In genomic region chr4:135605096-135605495, GRCh38 we compare ENCODE assay signal across 29 cellular contexts.
"Had no signal": no experiment of that assay in that cellular context is flagged by ENCODE, and none has a peak within 500 bp of the region (broad histone marks: within the 10 kb centered on the region; RNA-seq: fewer than 3 reads in every experiment).

No MANE protein-coding gene starts in this region.

- H3K4me3 ChIP-seq: ascending aorta, breast epithelium, cardiac muscle cell, colonic mucosa, esophagus squamous epithelium, gastroesophageal sphincter had no signal

- H3K27me3 ChIP-seq: ascending aorta, breast epithelium, cardiac muscle cell, colonic mucosa, esophagus squamous epithelium, gastroesophageal sphincter had no signal

- DNase-seq: activated CD4-positive, alpha-beta memory T cell treated with anti-CD3 and anti-CD28 coated beads for 36 hours; activated CD4-positive, alpha-beta T cell treated with anti-CD3 and anti-CD28 coated beads for 36 hours; activated CD4-positive, alpha-beta T cell treated with anti-CD3 and anti-CD28 coated beads, Interleukin-2, amount 10 ng/mL, durations not matched to agents 24 days and 14 days; activated CD4-positive, CD25-positive, alpha-beta regulatory T cell; activated CD4-positive, CD25-positive, alpha-beta regulatory T cell treated with anti-CD3 and anti-CD28 coated beads, Interleukin-2, amount 50 U/mL, for 72 hours; activated CD8-positive, alpha-beta memory T cell treated with anti-CD3 and anti-CD28 coated beads, Interleukin-2, amount 10 ng/mL, durations not matched to agents 7 days and 5 days; activated CD8-positive, alpha-beta memory T cell treated with anti-CD3 and anti-CD28 coated beads, Interleukin-2, amount 50 U/mL, for 4 hours; activated CD8-positive, alpha-beta T cell treated with anti-CD3 and anti-CD28 coated beads, Interleukin-2, amount 10 ng/mL, durations not matched to agents 7 days and 5 days; activated gamma-delta T cell; activated naive CD4-positive, alpha-beta T cell; activated naive CD4-positive, alpha-beta T cell treated with anti-CD3 and anti-CD28 coated beads, Interleukin-2, amount 10 ng/mL, durations not matched to agents 7 days and 5 days; activated naive CD8-positive, alpha-beta T cell treated with anti-CD3 and anti-CD28 coated beads, Interleukin-2, amount 10 ng/mL, durations not matched to agents 7 days and 5 days; activated T-cell treated with anti-CD3 and anti-CD28 coated beads, Interleukin-2, amount 50 U/mL, for 1 hour; activated T-cell treated with anti-CD3 and anti-CD28 coated beads, Interleukin-2, amount 50 U/mL, for 48 hours; central memory CD4-positive, alpha-beta T cell; cerebellar nuclear complex; colonic mucosa; effector CD8-positive, alpha-beta T cell; esophagus squamous epithelium; foreskin melanocyte; T-helper 1 cell; T-helper 17 cell; T1000; WERI-Rb-1 had no signal

- H3K36me3 ChIP-seq: ascending aorta, breast epithelium, cardiac muscle cell, colonic mucosa, esophagus squamous epithelium, gastroesophageal sphincter, WERI-Rb-1 had no signal

- H3K4me1 ChIP-seq: ascending aorta, breast epithelium, colonic mucosa, esophagus squamous epithelium, gastroesophageal sphincter had no signal

- H3K27ac ChIP-seq: ascending aorta, breast epithelium, cardiac muscle cell, colonic mucosa, epithelial cell of prostate, esophagus squamous epithelium, gastroesophageal sphincter, WERI-Rb-1 had no signal

- H3K9me3 ChIP-seq: breast epithelium, colonic mucosa had no signal
